17 cellular contexts compared by ENCODE assay signal in the genomic region with DNA sequence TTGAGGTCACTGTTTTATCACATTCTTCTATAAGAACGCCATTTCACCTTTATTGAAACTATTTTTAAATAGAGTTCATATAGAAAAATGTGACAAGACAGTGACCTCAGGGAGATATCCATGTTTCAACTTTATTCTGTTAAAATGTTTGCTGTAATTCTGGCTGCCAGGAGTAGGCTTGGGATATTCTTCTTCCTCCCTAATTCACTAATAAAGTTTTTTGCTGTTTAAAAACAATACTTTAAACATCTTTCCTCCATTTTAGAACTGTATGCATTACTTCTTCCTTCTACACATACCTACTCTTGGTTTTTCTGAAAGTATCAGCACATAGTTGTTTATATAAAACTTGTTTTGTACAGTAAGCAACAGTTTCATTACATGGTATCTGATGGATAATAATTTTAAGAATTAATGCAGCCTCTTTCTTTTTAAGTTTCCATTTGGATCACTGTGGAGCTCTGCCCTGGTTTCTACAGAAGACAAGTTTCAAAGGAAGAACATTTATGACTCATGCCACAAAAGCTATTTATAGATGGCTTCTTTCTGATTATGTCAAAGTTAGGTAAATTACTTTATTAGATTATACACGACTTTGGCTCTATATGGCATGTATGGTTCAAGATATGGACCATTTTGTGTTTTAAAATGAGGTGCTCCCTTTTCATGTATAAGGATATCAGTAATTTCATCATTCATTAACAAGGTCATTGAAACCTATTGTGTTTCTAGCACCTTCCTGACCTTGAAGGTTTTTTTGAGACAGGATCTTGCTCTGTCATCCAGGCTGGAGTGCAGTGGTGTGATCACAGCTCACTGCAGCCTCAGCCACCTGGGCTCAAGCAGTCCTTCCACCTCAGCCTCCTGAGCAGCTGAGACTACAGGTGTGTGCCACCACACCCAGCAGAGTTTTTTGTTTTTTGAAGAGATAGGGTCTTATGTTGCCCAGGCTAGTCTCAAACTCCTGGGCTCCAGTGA. TPM values are rescaled to one million over a fixed set of nuclear protein-coding genes. Genes with fewer than 3 reads are reported as not detected.
DNase-seq lines count a peak whose midpoint lies in the region; ATAC-seq and TF ChIP-seq lines count a peak whose summit lies in the region.
"Had no signal": no experiment of that assay in that cellular context is flagged by ENCODE, and none has a peak within 500 bp of the region (broad histone marks: within the 10 kb centered on the region; RNA-seq: fewer than 3 reads in every experiment).

No MANE protein-coding gene starts in this region.

- H3K36me3 ChIP-seq in mesendoderm (ENCODE audit: control insufficient read depth, insufficient read depth, low read length), result peaks cover 3% of the 10 kb centered on the region

- no peak overlapping the region for H3K4ac ChIP-seq in mesendoderm (ENCODE audit: low read depth, low read length)

- ATAC-seq in HG02588 (IDR thresholded peaks at IDR 0.05; ENCODE audit: unreplicated experiment), result no peak
- ATAC-seq in HG03469 (IDR thresholded peaks at IDR 0.05; ENCODE audit: unreplicated experiment), result no peak
- no peak for ATAC-seq in WTC11
- ATAC-seq: HepG2; naive thymus-derived CD8-positive, alpha-beta T cell had no signal

- no peak overlapping the region for H3K18ac ChIP-seq in mesendoderm (ENCODE audit: low read length)

- POLR2A ChIA-PET in activated CD4-positive, alpha-beta memory T cell treated with anti-CD3 and anti-CD28 coated beads for 36 hours (lab: Charles Lee), result interaction anchor here (1.5 kb wide), 1 partner anchor 8 kb away, joined by 3 read pairs; no protein-coding TSS in a partner anchor
- POLR2A ChIA-PET in WTC11 (lab: Charles Lee), result no interaction called here

- no peaks in the 10 kb centered on the region for H3K27me3 Mint-ChIP-seq in activated CD4-positive, alpha-beta memory T cell treated with anti-CD3 and anti-CD28 coated beads for 36 hours
- H3K27me3 Mint-ChIP-seq in WTC11 (ENCODE audit: low read depth), result no peaks in the 10 kb centered on the region
- H3K27me3 Mint-ChIP-seq: activated B cell treated with CpG ODN at 0.5 μM for 24 hours; naive thymus-derived CD8-positive, alpha-beta T cell had no signal

- no peak overlapping the region for H2BK5ac ChIP-seq in mesendoderm (ENCODE audit: low read length)

- peak; percentile 26 for DNase-seq in A172 (ENCODE audit: low spot score)
- DNase-seq in GM03348 (ENCODE audit: low spot score), result peak; percentile 27
- DNase-seq in activated CD4-positive, alpha-beta memory T cell treated with anti-CD3 and anti-CD28 coated beads for 36 hours, result no peak
- DNase-seq in epithelial cell of prostate (ENCODE audit: low read depth, low spot score), result no peak
- no peak for DNase-seq in mesendoderm
- no peak for DNase-seq in WTC11 (ENCODE audit: low spot score)
- DNase-seq: activated B cell treated with CpG ODN at 0.5 μM for 24 hours; erythroblast; naive thymus-derived CD8-positive, alpha-beta T cell; NCI-H1436; NCI-H345; retina; upper lobe of left lung had no signal

- no peak overlapping the region for H2AK5ac ChIP-seq in mesendoderm (ENCODE audit: low read length)

- H3K9ac ChIP-seq in mesendoderm (ENCODE audit: low read length), result no peak overlapping the region

- H3K4me3 Mint-ChIP-seq in activated CD4-positive, alpha-beta memory T cell treated with anti-CD3 and anti-CD28 coated beads for 36 hours, result no peak overlapping the region
- no peak overlapping the region for H3K4me3 Mint-ChIP-seq in WTC11
- H3K4me3 Mint-ChIP-seq: activated B cell treated with CpG ODN at 0.5 μM for 24 hours; naive thymus-derived CD8-positive, alpha-beta T cell had no signal

- CTCF ChIA-PET in activated CD4-positive, alpha-beta memory T cell treated with anti-CD3 and anti-CD28 coated beads for 36 hours (lab: Charles Lee), result interaction anchor here (0.7 to 1.3 kb wide), 3 partner anchors 8 to 288 kb away, joined by 3 to 5 read pairs (median 4); no protein-coding TSS in a partner anchor
- CTCF ChIA-PET in WTC11 (lab: Charles Lee), result no interaction called here

- H3K9me3 Mint-ChIP-seq in activated CD4-positive, alpha-beta memory T cell treated with anti-CD3 and anti-CD28 coated beads for 36 hours, result no peaks in the 10 kb centered on the region
- no peaks in the 10 kb centered on the region for H3K9me3 Mint-ChIP-seq in WTC11
- H3K9me3 Mint-ChIP-seq: activated B cell treated with CpG ODN at 0.5 μM for 24 hours; naive thymus-derived CD8-positive, alpha-beta T cell had no signal

- no peak overlapping the region for H3K4me3 ChIP-seq in mesendoderm (ENCODE audit: low read length)
- H3K4me3 ChIP-seq: SK-N-MC, upper lobe of left lung had no signal

- H4K8ac ChIP-seq in mesendoderm (ENCODE audit: low read depth, low read length), result no peak overlapping the region

- peaks cover 18% of the 10 kb centered on the region for H3K4me1 Mint-ChIP-seq in activated CD4-positive, alpha-beta memory T cell treated with anti-CD3 and anti-CD28 coated beads for 36 hours (ENCODE audit: low read depth)
- no peaks in the 10 kb centered on the region for H3K4me1 Mint-ChIP-seq in WTC11
- H3K4me1 Mint-ChIP-seq: activated B cell treated with CpG ODN at 0.5 μM for 24 hours had no signal

- H3K36me3 Mint-ChIP-seq in activated CD4-positive, alpha-beta memory T cell treated with anti-CD3 and anti-CD28 coated beads for 36 hours, result peaks cover 47% of the 10 kb centered on the region
- H3K36me3 Mint-ChIP-seq in WTC11, result peaks cover 60% of the 10 kb centered on the region

- peaks cover 8% of the 10 kb centered on the region for H3K79me1 ChIP-seq in mesendoderm (ENCODE audit: low read length)

- peak overlapping the region; percentile 38 for H3K27ac ChIP-seq in epithelial cell of prostate
- H3K27ac ChIP-seq in mesendoderm (ENCODE audit: low read depth, low read length), result no peak overlapping the region
- H3K27ac ChIP-seq: SK-N-MC, upper lobe of left lung had no signal

- H4K5ac ChIP-seq in mesendoderm (ENCODE audit: low read length), result no peak overlapping the region

- WGBS in mesendoderm (ENCODE audit: extremely low coverage, insufficient coverage, low lambda C conversion rate), result no CpG with 5 or more reads among the region's 2 CpGs

- no peak overlapping the region for H2BK15ac ChIP-seq in mesendoderm (replicated peaks; ENCODE audit: low read depth)

- H3K56ac ChIP-seq in mesendoderm (ENCODE audit: low read length), result no peak overlapping the region

- no peaks in the 10 kb centered on the region for H3K79me2 ChIP-seq in mesendoderm (ENCODE audit: control insufficient read depth, insufficient read depth, low read length)

- no peak for TF ChIP-seq CTCF in WTC11 (IDR thresholded peaks at IDR 0.05)

- H3K23ac ChIP-seq in mesendoderm (ENCODE audit: low read length), result no peak overlapping the region

- no peak overlapping the region for H2BK120ac ChIP-seq in mesendoderm (ENCODE audit: low read depth, low read length)

- no peak overlapping the region for H3K4me2 ChIP-seq in mesendoderm (ENCODE audit: low read length)

- no peaks in the 10 kb centered on the region for H3K4me1 ChIP-seq in mesendoderm (ENCODE audit: control insufficient read depth, low read depth, low read length)
- H3K4me1 ChIP-seq: upper lobe of left lung had no signal

- H3K27me3 ChIP-seq in mesendoderm (ENCODE audit: insufficient read depth, low read length, poor library complexity), result no peaks in the 10 kb centered on the region
- H3K27me3 ChIP-seq: upper lobe of left lung had no signal

- H3K27ac Mint-ChIP-seq in activated CD4-positive, alpha-beta memory T cell treated with anti-CD3 and anti-CD28 coated beads for 36 hours, result peak overlapping the region; percentile 70
- H3K27ac Mint-ChIP-seq in WTC11, result no peak overlapping the region
- H3K27ac Mint-ChIP-seq: activated B cell treated with CpG ODN at 0.5 μM for 24 hours had no signal

- intact Hi-C loops in activated CD4-positive, alpha-beta memory T cell treated with anti-CD3 and anti-CD28 coated beads for 36 hours (cut with micrococcal nuclease), result loop anchor here (1.0 kb wide), 1 partner anchor 11 kb away; no protein-coding TSS in a partner anchor

TF ChIP-seq in WTC11, 78 proteins besides CTCF, POLR2A, EP300 and RAD21 (continues in another document):
- TF ChIP-seq, protein P1, sequence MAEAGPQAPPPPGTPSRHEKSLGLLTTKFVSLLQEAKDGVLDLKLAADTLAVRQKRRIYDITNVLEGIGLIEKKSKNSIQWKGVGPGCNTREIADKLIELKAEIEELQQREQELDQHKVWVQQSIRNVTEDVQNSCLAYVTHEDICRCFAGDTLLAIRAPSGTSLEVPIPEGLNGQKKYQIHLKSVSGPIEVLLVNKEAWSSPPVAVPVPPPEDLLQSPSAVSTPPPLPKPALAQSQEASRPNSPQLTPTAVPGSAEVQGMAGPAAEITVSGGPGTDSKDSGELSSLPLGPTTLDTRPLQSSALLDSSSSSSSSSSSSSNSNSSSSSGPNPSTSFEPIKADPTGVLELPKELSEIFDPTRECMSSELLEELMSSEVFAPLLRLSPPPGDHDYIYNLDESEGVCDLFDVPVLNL (CRISPR knock-in tag; IDR thresholded peaks at IDR 0.05; ENCODE audit: borderline replicate concordance, low read depth), result no peak
- TF ChIP-seq ZBTB21 (CRISPR knock-in tag; IDR thresholded peaks at IDR 0.05; ENCODE audit: borderline replicate concordance), result no peak
- TF ChIP-seq TEAD1 (CRISPR knock-in tag; IDR thresholded peaks at IDR 0.05), result no peak
- TF ChIP-seq GRHL2 (CRISPR knock-in tag; IDR thresholded peaks at IDR 0.05; ENCODE audit: insufficient replicate concordance, severe bottlenecking), result no peak

RNA-seq across cellular contexts. Expression of a gene that starts 7.2 kb away (rescaled TPM):
- total RNA-seq in A172 (2014; rRNA removed; shearing (Covaris generic)), result 104 and 112 TPM in 2 replicates
- 10 to 100 TPM; 77.5 to 78.1 TPM for total RNA-seq in activated CD4-positive, alpha-beta memory T cell treated with anti-CD3 and anti-CD28 coated beads for 36 hours
- polyA plus RNA-seq in mesendoderm (2013, experiment 1 of 2), result 63.6 TPM
- polyA plus RNA-seq in mesendoderm (2013, experiment 2 of 2), result 63.9 TPM
- 83.7 to 88.4 TPM (median 84.2 TPM) in 3 replicates for total RNA-seq in WTC11 (2021)

RNA-seq across cellular contexts. Expression of a gene that starts 7.3 kb away (rescaled TPM):
- 93.1 and 115 TPM in 2 replicates for total RNA-seq in A172 (2014; rRNA removed; shearing (Covaris generic))
- total RNA-seq in activated CD4-positive, alpha-beta memory T cell treated with anti-CD3 and anti-CD28 coated beads for 36 hours, result 100 to 1,000 TPM; 136 to 142 TPM
- polyA plus RNA-seq in mesendoderm (2013, experiment 1 of 2), result 52.6 TPM
- 52.3 TPM for polyA plus RNA-seq in mesendoderm (2013, experiment 2 of 2)
- total RNA-seq in WTC11 (2021), result 32.7 to 44.0 TPM (median 33.8 TPM) in 3 replicates

RNA-seq across cellular contexts. Expression of a gene that starts 43.7 kb away (rescaled TPM):
- total RNA-seq in A172 (2014; rRNA removed; shearing (Covaris generic)), result 23.4 and 36.0 TPM in 2 replicates
- total RNA-seq in activated CD4-positive, alpha-beta memory T cell treated with anti-CD3 and anti-CD28 coated beads for 36 hours, result 10 to 100 TPM; 83.3 to 87.1 TPM
- 4.4 TPM for polyA plus RNA-seq in mesendoderm (2013, experiment 1 of 2)
- polyA plus RNA-seq in mesendoderm (2013, experiment 2 of 2), result 4.7 TPM
- total RNA-seq in WTC11 (2021), result 14.4 to 18.0 TPM (median 16.5 TPM) in 3 replicates

Comparison
In these comparisons a context has a peak if more than half of its experiments do, and no peak if none do; other contexts are left out.
1. DNase-seq: peak in A172 (single experiment) and GM03348 (single experiment); none in activated CD4-positive, alpha-beta memory T cell treated with anti-CD3 and anti-CD28 coated beads for 36 hours (single experiment), epithelial cell of prostate (single experiment), mesendoderm (single experiment) and WTC11 (single experiment).